ENCODE assay signal across 19 cellular contexts in the genomic region with DNA sequence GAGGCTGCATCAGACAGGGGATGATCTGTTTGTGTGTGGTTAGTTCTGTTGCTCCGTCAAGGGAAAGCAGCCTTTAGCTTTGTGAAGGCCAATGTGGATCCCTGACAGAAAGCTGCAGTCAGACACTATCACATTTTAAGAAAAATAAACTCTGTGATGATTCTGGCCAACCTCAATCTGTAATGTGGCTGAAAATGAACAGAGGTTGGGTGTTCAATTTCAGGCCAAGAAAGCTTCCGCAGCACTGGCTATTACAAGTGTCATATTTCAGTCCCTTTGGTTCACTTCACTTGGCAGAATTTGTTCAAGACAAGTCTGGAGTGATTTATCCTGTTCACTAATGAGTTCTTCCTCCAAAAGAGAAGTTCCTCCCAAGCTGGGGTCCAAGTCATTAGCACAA.
DNase-seq lines count a peak whose midpoint lies in the region; TF ChIP-seq lines count a peak whose summit lies in the region.
"Had no signal": no experiment of that assay in that cellular context is flagged by ENCODE, and none has a peak within 500 bp of the region (broad histone marks: within the 10 kb centered on the region; RNA-seq: fewer than 3 reads in every experiment).

No MANE protein-coding gene starts in this region.

- peaks cover 19% of the 10 kb centered on the region for H3K9me3 Mint-ChIP-seq in nephron progenitor cell
- H3K9me3 Mint-ChIP-seq: nephron, type B pancreatic cell had no signal

- H3K4me3 ChIP-seq in choroid plexus epithelial cell (ENCODE audit: low read depth, low read length) = no peak overlapping the region
- no peak overlapping the region for H3K4me3 ChIP-seq in HAP-1
- no peak overlapping the region for H3K4me3 ChIP-seq in testis
- H3K4me3 ChIP-seq: BLaER1 treated with 17β-estradiol and CSF1 and Interleukin-3, amounts not matched to agents 10 nM and 100 nM; GM12878 had no signal

- peaks cover 45% of the 10 kb centered on the region for H3K4me1 Mint-ChIP-seq in nephron progenitor cell
- H3K4me1 Mint-ChIP-seq: H9 had no signal

- peak overlapping the region; percentile 11 for H3K4me3 Mint-ChIP-seq in nephron progenitor cell
- H3K4me3 Mint-ChIP-seq: activated CD8-positive, alpha-beta T cell treated with anti-CD3 and anti-CD28 coated beads for 36 hours; H9; nephron; type B pancreatic cell had no signal

- H3K4me1 ChIP-seq in HAP-1 (no peaks in the 10 kb centered on the region), testis (no peaks in the 10 kb centered on the region)
- H3K4me1 ChIP-seq: BLaER1 treated with 17β-estradiol and CSF1 and Interleukin-3, amounts not matched to agents 10 nM and 100 nM had no signal

- TF ChIP-seq POLR2A in testis (IDR thresholded peaks at IDR 0.05) = no peak

- peak overlapping the region; percentile 39 for H3K27ac Mint-ChIP-seq in nephron progenitor cell
- H3K27ac Mint-ChIP-seq: activated CD8-positive, alpha-beta T cell treated with anti-CD3 and anti-CD28 coated beads for 36 hours; H9; nephron; type B pancreatic cell had no signal

- H3K36me3 Mint-ChIP-seq in nephron progenitor cell (ENCODE audit: low read depth) = no peaks in the 10 kb centered on the region
- H3K36me3 Mint-ChIP-seq: type B pancreatic cell had no signal

- no peaks in the 10 kb centered on the region for H3K9me3 ChIP-seq in HAP-1
- H3K9me3 ChIP-seq in testis = no peaks in the 10 kb centered on the region

- in situ Hi-C loops in HAP-1 (cut with MboI; ENCODE audit: low sequenced_read_pairs) = no loop called here

- H3K27me3 ChIP-seq in HAP-1 (ENCODE audit: low read depth) (no peaks in the 10 kb centered on the region), testis (no peaks in the 10 kb centered on the region)
- H3K27me3 ChIP-seq: BLaER1 treated with 17β-estradiol and CSF1 and Interleukin-3, amounts not matched to agents 10 nM and 100 nM had no signal

- H3K27ac ChIP-seq in testis = no peak overlapping the region
- H3K27ac ChIP-seq: BLaER1 treated with 17β-estradiol and CSF1 and Interleukin-3, amounts not matched to agents 10 nM and 100 nM; VCaP had no signal

- DNase-seq in DMS 273 treated with DMSO at 0.1 percent for 48 hours (lab: John Stamatoyannopoulos, UW) = peak; percentile 67
- peak; percentile 90 for DNase-seq in M059J (ENCODE audit: low read depth)
- peak; percentile 87 for DNase-seq in choroid plexus epithelial cell (ENCODE audit: low read depth)
- DNase-seq in nephron progenitor cell = peak; percentile 23
- no peak for DNase-seq in HAP-1 (ENCODE audit: low spot score in 2 of 2)
- DNase-seq in testis = no peak
- DNase-seq in GDM1 (lab: John Stamatoyannopoulos, UW) = no peak
- DNase-seq in ureter (ENCODE audit: low spot score) = no peak
- DNase-seq: activated CD8-positive, alpha-beta T cell treated with anti-CD3 and anti-CD28 coated beads for 36 hours; amniotic stem cell; DND-41; H9; NCI-H1092 treated with DMSO at 0.1 percent for 48 hours; stimulated activated CD4-positive, alpha-beta T cell treated with anti-CD3 and anti-CD28 coated beads, Interleukin-4, amount 100 ng/mL, for 24 hours had no signal

- intact Hi-C loops in testis (cut with DNase I; ENCODE audit: low total_unique reads) = no loop called here

- no peak for TF ChIP-seq CTCF in choroid plexus epithelial cell (conservative IDR thresholded peaks at IDR 0.05; ENCODE audit: low read depth, low read length)
- TF ChIP-seq CTCF in nephron progenitor cell (IDR thresholded peaks at IDR 0.05) = no peak
- TF ChIP-seq CTCF in testis (IDR thresholded peaks at IDR 0.05) = no peak

- no peaks in the 10 kb centered on the region for H3K27me3 Mint-ChIP-seq in nephron progenitor cell (ENCODE audit: low read depth, poor library complexity)
- H3K27me3 Mint-ChIP-seq: activated CD8-positive, alpha-beta T cell treated with anti-CD3 and anti-CD28 coated beads for 36 hours; type B pancreatic cell had no signal

- no peaks in the 10 kb centered on the region for H3K36me3 ChIP-seq in HAP-1 (replicated peaks)
- H3K36me3 ChIP-seq in testis (ENCODE audit: low read depth, missing control alignments) = no peaks in the 10 kb centered on the region
- H3K36me3 ChIP-seq: BLaER1 treated with 17β-estradiol and CSF1 and Interleukin-3, amounts not matched to agents 10 nM and 100 nM had no signal

- WGBS in testis, 2 donors = 25 to 42% methylated on average over 2 of the region's 2 CpGs

Comparison
In these comparisons a context has a peak if more than half of its experiments do, and no peak if none do; other contexts are left out.
1. DNase-seq: peak in DMS 273 treated with DMSO at 0.1 percent for 48 hours (single experiment), M059J (single experiment), choroid plexus epithelial cell (single experiment) and nephron progenitor cell (single experiment); none in HAP-1 (0 of 2), testis (single experiment), GDM1 (single experiment) and ureter (single experiment).